In genomic region chr10:32376027-32376426, GRCh38 we compare ENCODE assay signal across 9 cellular contexts.
DNase-seq lines count a peak whose midpoint lies in the region; ATAC-seq and TF ChIP-seq lines count a peak whose summit lies in the region.
"Had no signal": no experiment of that assay in that cellular context is flagged by ENCODE, and none has a peak within 500 bp of the region (broad histone marks: within the 10 kb centered on the region; RNA-seq: fewer than 3 reads in every experiment).

No MANE protein-coding gene starts in this region.

- H3K4me1 ChIP-seq in OCI-LY1 (ENCODE audit: insufficient read depth, low read length, severe bottlenecking): peaks cover 21% of the 10 kb centered on the region

- ATAC-seq in HG03521 (IDR thresholded peaks at IDR 0.05; ENCODE audit: unreplicated experiment): no peak
- ATAC-seq: activated CD4-positive, alpha-beta T cell treated with anti-CD3 and anti-CD28 coated beads for 36 hours had no signal

- H3K4me2 ChIP-seq in OCI-LY1 (ENCODE audit: low read length): peak overlapping the region; percentile 94

- TF ChIP-seq CTCF in OCI-LY1 (IDR thresholded peaks at IDR 0.05; ENCODE audit: low read length) (no peak), epithelial cell of esophagus (IDR thresholded peaks at IDR 0.05; ENCODE audit: insufficient read depth, low read depth, low read length, missing control alignments) (no peak)

- peak overlapping the region; percentile 88 for H3K4me3 ChIP-seq in OCI-LY1 (ENCODE audit: low read depth, low read length, poor library complexity, severe bottlenecking)
- peak overlapping the region; percentile 78 for H3K4me3 ChIP-seq in epithelial cell of esophagus (ENCODE audit: low read length)
- H3K4me3 ChIP-seq in skeletal muscle cell (ENCODE audit: low read depth, low read length): peak overlapping the region; percentile 66

- 0 out of 2 replicates have a peak, but pooled peaks cover 5% of the 10 kb centered on the region for H3K9me3 ChIP-seq in OCI-LY1 (ENCODE audit: low read length)

- no peak overlapping the region for H3K27ac ChIP-seq in OCI-LY1 (ENCODE audit: low read depth, low read length, poor library complexity, severe bottlenecking)

- DNase-seq in NCI-H1694 treated with DMSO at 0.1 percent for 48 hours (lab: John Stamatoyannopoulos, UW): peak; percentile 36
- DNase-seq in NCI-H1694 (lab: John Stamatoyannopoulos, UW): no peak
- DNase-seq in epithelial cell of esophagus (ENCODE audit: low read depth): no peak
- no peak for DNase-seq in skeletal muscle cell (ENCODE audit: low read depth)
- DNase-seq in SHP77 (lab: John Stamatoyannopoulos, UW): no peak
- no peak for DNase-seq in AG20443 (ENCODE audit: low spot score)
- DNase-seq: activated CD4-positive, alpha-beta T cell treated with anti-CD3 and anti-CD28 coated beads for 36 hours had no signal

- H3K36me3 ChIP-seq in OCI-LY1 (ENCODE audit: insufficient read depth, low read length): peaks cover 16% of the 10 kb centered on the region

- H3K9me2 ChIP-seq in OCI-LY1 (ENCODE audit: low read depth, low read length): no peaks in the 10 kb centered on the region

- H4K20me1 ChIP-seq in OCI-LY1 (ENCODE audit: insufficient read depth, low read length): no peaks in the 10 kb centered on the region

- peaks cover 60% of the 10 kb centered on the region for H3K79me2 ChIP-seq in OCI-LY1 (ENCODE audit: insufficient read depth, low read length)

- H3F3A ChIP-seq in OCI-LY1 (ENCODE audit: insufficient read depth, low read length): no peaks in the 10 kb centered on the region

- peak overlapping the region; percentile 96 for H3K9ac ChIP-seq in OCI-LY1 (ENCODE audit: low read length)

- no peak overlapping the region for H2AFZ ChIP-seq in OCI-LY1 (ENCODE audit: low read length)

- H3K27me3 ChIP-seq in OCI-LY1 (ENCODE audit: insufficient read depth, low read length): no peaks in the 10 kb centered on the region
